34 cellular contexts compared by ENCODE assay signal in genomic region chr2:131566371-131566770, GRCh38.
"Had no signal": no experiment of that assay in that cellular context is flagged by ENCODE, and none has a peak within 500 bp of the region (broad histone marks: within the 10 kb centered on the region; RNA-seq: fewer than 3 reads in every experiment).

No MANE protein-coding gene starts in this region.

- H3K27me3 ChIP-seq: MG63 had no signal

- H3K4me3 ChIP-seq: MG63 had no signal

- H3K36me3 ChIP-seq: MG63 had no signal

- DNase-seq: Karpas-422, Kasumi-1, MG63, MM.1S, MV-4-11, NCI-H1048, NCI-H1092, NCI-H1092 treated with DMSO at 0.1 percent for 48 hours, NCI-H1105, NCI-H1105 treated with DMSO at 0.1 percent for 48 hours, NCI-H1417, NCI-H1417 treated with DMSO at 0.1 percent for 48 hours, NCI-H1436, NCI-H1436 treated with DMSO at 0.1 percent for 48 hours, NCI-H146, NCI-H1694, NCI-H1694 treated with DMSO at 0.1 percent for 48 hours, NCI-H187, NCI-H187 treated with DMSO at 0.1 percent for 48 hours, NCI-H1930, NCI-H2029, NCI-H2029 treated with DMSO at 0.1 percent for 48 hours, NCI-H2081, NCI-H2081 treated with DMSO at 0.1 percent for 48 hours, NCI-H2107, NCI-H2171, NCI-H2171 treated with DMSO at 0.1 percent for 48 hours, NCI-H2227 treated with DMSO at 0.1 percent for 48 hours, NCI-H226, NCI-H345, NCI-H446, NCI-H446 treated with DMSO at 0.1 percent for 48 hours, NCI-H510A had no signal

- H3K27ac ChIP-seq: KMS-11 had no signal

- H3K9me3 ChIP-seq: MG63 had no signal

- H3K4me2 ChIP-seq: KMS-11 had no signal

- H3K9ac ChIP-seq: KMS-11 had no signal
